19 cellular contexts compared by ENCODE assay signal in genomic region chr11:75969626-75970308, GRCh38.
DNase-seq lines count a peak whose midpoint lies in the region; ATAC-seq and TF ChIP-seq lines count a peak whose summit lies in the region.
"Had no signal": no experiment of that assay in that cellular context is flagged by ENCODE, and none has a peak within 500 bp of the region (broad histone marks: within the 10 kb centered on the region; RNA-seq: fewer than 3 reads in every experiment).

No MANE protein-coding gene starts in this region.

- TF ChIP-seq EP300 in SK-N-SH (IDR thresholded peaks at IDR 0.05; ENCODE audit: borderline replicate concordance in 1 of 2, low read depth in 1 of 2, low read length in 1 of 2) = 0 out of 4 replicates have a peak, but pooled peaks of 1 of the 2 experiments have one; percentile 40

- peaks cover 23% of the 10 kb centered on the region for H3F3A ChIP-seq in SK-N-SH (replicated peaks; ENCODE audit: insufficient read depth)

- no TSS peak for BruUV-seq in A673 (replicated peaks; lab: Mats Ljungman, UMichigan)

- H3K27me3 Mint-ChIP-seq in endothelial cell (ENCODE audit: unreplicated experiment) = peaks cover 1% of the 10 kb centered on the region
- H3K27me3 Mint-ChIP-seq: IgD-negative memory B cell had no signal

- H3K9me3 Mint-ChIP-seq in endothelial cell (ENCODE audit: unreplicated experiment) = no peaks in the 10 kb centered on the region

- H3K36me3 ChIP-seq in SK-N-SH (replicated peaks in 1 of 2; ENCODE audit: control insufficient read depth in 1 of 2, insufficient read depth in 2 of 2, low read length in 1 of 2) = no peaks in the 10 kb centered on the region
- no peaks in the 10 kb centered on the region for H3K36me3 ChIP-seq in A673 (ENCODE audit: insufficient read depth, low read length, poor library complexity, severe bottlenecking)
- H3K36me3 ChIP-seq: left lung had no signal

- H3K27ac Mint-ChIP-seq in endothelial cell (ENCODE audit: unreplicated experiment) = no peak overlapping the region
- H3K27ac Mint-ChIP-seq: activated T-helper 1 cell treated with anti-CD3 and anti-CD28 coated beads, Interleukin-12 subunit alpha, Interleukin-12 subunit beta, Interleukin-2, Interleukin-4 antibody, amounts not matched to agents 30 ng/mL and 10 ng/mL and 1 ng/mL, durations not matched to agents 14 hours and 24 hours and 36 hours had no signal

- no peak overlapping the region; the same call in 1 of the 2 replicates for H3K9ac ChIP-seq in SK-N-SH

- intact Hi-C loops in A673 (cut with micrococcal nuclease; ENCODE audit: unreplicated experiment) = no loop called here

- TF ChIP-seq CTCF in SK-N-SH (IDR thresholded peaks at IDR 0.05) = no peak
- no peak for TF ChIP-seq CTCF in fibroblast of pulmonary artery (IDR thresholded peaks at IDR 0.05; ENCODE audit: low read length, missing control alignments)
- TF ChIP-seq CTCF in endothelial cell (IDR thresholded peaks at IDR 0.05; ENCODE audit: unreplicated experiment) = no peak
- TF ChIP-seq CTCF in A673 (conservative IDR thresholded peaks at IDR 0.05; ENCODE audit: low read depth, low read length) = no peak

- no peak overlapping the region for H3K4me3 ChIP-seq in SK-N-SH (ENCODE audit: low read depth in 2 of 2, low read length in 1 of 2)
- no peak overlapping the region for H3K4me3 ChIP-seq in fibroblast of pulmonary artery (replicated peaks; ENCODE audit: low read depth, low read length)
- H3K4me3 ChIP-seq in A673 (ENCODE audit: low read depth, low read length, poor library complexity, severe bottlenecking) = no peak overlapping the region
- H3K4me3 ChIP-seq: coronary artery, left lung, psoas muscle had no signal

- H3K4me1 ChIP-seq in SK-N-SH (ENCODE audit: control insufficient read depth in 1 of 2, insufficient read depth in 2 of 2, low read depth in 1 of 2, low read length in 1 of 2) (peaks cover 0 to 27% of the 10 kb centered on the region in 2 experiments; a peak in 2 of 4 replicates), A673 (ENCODE audit: insufficient read depth, low read length, poor library complexity, severe bottlenecking) (peaks cover 6% of the 10 kb centered on the region)

- H3K27me3 ChIP-seq in SK-N-SH (ENCODE audit: insufficient read depth) = no peaks in the 10 kb centered on the region
- no peaks in the 10 kb centered on the region for H3K27me3 ChIP-seq in A673 (replicated peaks; ENCODE audit: insufficient read depth, low read depth, low read length, poor library complexity)
- H3K27me3 ChIP-seq: left lung had no signal

- CTCF ChIA-PET in SK-N-SH (lab: Yijun Ruan, JAX) = no interaction called here
- CTCF ChIA-PET in A673 (lab: Charles Lee) = interaction anchor here (0.6 kb wide), 1 partner anchor 544 kb away, joined by 6 read pairs; no protein-coding TSS in a partner anchor

- DNase-seq in SK-N-SH = no peak
- DNase-seq in RPMI7951 (ENCODE audit: low read depth) = peak; percentile 88
- peak; percentile 40 for DNase-seq in fibroblast of pulmonary artery (ENCODE audit: low read depth)
- DNase-seq in superior temporal gyrus (ENCODE audit: extremely low spot score) = peak; percentile 67
- DNase-seq in SKM-1 treated with dmso at 0.1 percent for 144 hours (lab: John Stamatoyannopoulos, UW; ENCODE audit: unreplicated experiment) = no peak
- no peak for DNase-seq in endothelial cell (ENCODE audit: low spot score)
- no peak for DNase-seq in A673 (ENCODE audit: low spot score)
- DNase-seq: activated CD4-positive, alpha-beta T cell treated with anti-CD3 and anti-CD28 coated beads, Interleukin-2, amount 50 U/mL, for 48 hours; amniotic stem cell; hypothalamus; NCI-H1105; psoas muscle; substantia nigra had no signal

- no peak for TF ChIP-seq RAD21 in SK-N-SH (IDR thresholded peaks at IDR 0.05; ENCODE audit: low read length)

- 48% methylated on average over 5 of the region's 5 CpGs for WGBS in SK-N-SH (ENCODE audit: low lambda C conversion rate)

- no peak for ATAC-seq in SK-N-SH treated with all-trans-retinoic acid at 6 μM for 48 hours
- ATAC-seq: left lung, psoas muscle had no signal

- no peaks in the 10 kb centered on the region for H3K4me1 Mint-ChIP-seq in endothelial cell (ENCODE audit: unreplicated experiment)

- H3K4me3 Mint-ChIP-seq in endothelial cell (ENCODE audit: unreplicated experiment) = no peak overlapping the region
- H3K4me3 Mint-ChIP-seq: activated T-helper 1 cell treated with anti-CD3 and anti-CD28 coated beads, Interleukin-12 subunit alpha, Interleukin-12 subunit beta, Interleukin-2, Interleukin-4 antibody, amounts not matched to agents 30 ng/mL and 10 ng/mL and 1 ng/mL, durations not matched to agents 14 hours and 24 hours and 36 hours had no signal

- POLR2A ChIA-PET in SK-N-SH (lab: Yijun Ruan, JAX) (no interaction called here), A673 (lab: Charles Lee; ENCODE audit: low non-redundant PET) (no interaction called here)

- H3K4me2 ChIP-seq in SK-N-SH = no peak overlapping the region

- H3K36me3 Mint-ChIP-seq in endothelial cell (ENCODE audit: low read depth, unreplicated experiment) = peaks cover 4% of the 10 kb centered on the region

- H2AFZ ChIP-seq in SK-N-SH (ENCODE audit: low read depth) = no peak overlapping the region

- no peaks in the 10 kb centered on the region for H3K9me2 ChIP-seq in SK-N-SH

- H3K27ac ChIP-seq in SK-N-SH (ENCODE audit: low read depth in 2 of 2, low read length in 1 of 2) (peak overlapping the region in 1 of 2 experiments; percentile 86; a peak in 2 of 4 replicates), A673 (ENCODE audit: low read depth, low read length, poor library complexity, severe bottlenecking) (no peak overlapping the region)
- H3K27ac ChIP-seq: 22Rv1, coronary artery, left lung, psoas muscle had no signal

- H3K9me3 ChIP-seq in SK-N-SH = no peaks in the 10 kb centered on the region
- no peaks in the 10 kb centered on the region for H3K9me3 ChIP-seq in A673 (ENCODE audit: low read depth, low read length, poor library complexity, severe bottlenecking)

- H4K20me1 ChIP-seq in SK-N-SH (ENCODE audit: insufficient read depth) = no peaks in the 10 kb centered on the region

- 0 out of 2 replicates have a peak, but pooled peaks cover 1% of the 10 kb centered on the region for H3K79me2 ChIP-seq in SK-N-SH (ENCODE audit: insufficient read depth)

TF ChIP-seq in SK-N-SH, 30 proteins besides CTCF, POLR2A, EP300 and RAD21 (continues in another document):
- TF ChIP-seq MAX (IDR thresholded peaks at IDR 0.05; ENCODE audit: low read depth) (0 out of 2 replicates have a peak, but pooled peaks have one; percentile 51), GATA2 (CRISPR knock-in tag; IDR thresholded peaks at IDR 0.05) (no peak), FOSL2 (IDR thresholded peaks at IDR 0.05; ENCODE audit: borderline replicate concordance, low read depth) (peak; percentile 52; the same call in 1 of the 2 replicates), SIN3A (IDR thresholded peaks at IDR 0.05; ENCODE audit: borderline replicate concordance, low read depth, low read length) (no peak), MXI1 (IDR thresholded peaks at IDR 0.05; ENCODE audit: low read depth, low read length) (no peak), JUND (IDR thresholded peaks at IDR 0.05) (peak; percentile 35; the same call in 1 of the 2 replicates), RFX5 (IDR thresholded peaks at IDR 0.05; ENCODE audit: low read length) (no peak), NRF1 (IDR thresholded peaks at IDR 0.05; ENCODE audit: low read depth, low read length) (no peak), NFIC (IDR thresholded peaks at IDR 0.05; ENCODE audit: borderline replicate concordance) (peak; percentile 67; the same call in 1 of the 2 replicates), PBX3 (IDR thresholded peaks at IDR 0.05) (peak; percentile 61)

TF ChIP-seq in SK-N-SH treated with all-trans-retinoic acid at 6 μM for 48 hours, 23 proteins besides CTCF, POLR2A, EP300 and RAD21:
- TF ChIP-seq ARNTL (CRISPR knock-in tag; IDR thresholded peaks at IDR 0.05; ENCODE audit: borderline replicate concordance, low read depth) (no peak), ISL1 (CRISPR knock-in tag; IDR thresholded peaks at IDR 0.05) (no peak), TSHZ2 (CRISPR knock-in tag; IDR thresholded peaks at IDR 0.05) (no peak), ZNF8 (CRISPR knock-in tag; IDR thresholded peaks at IDR 0.05) (no peak), SNAI2 (CRISPR knock-in tag; IDR thresholded peaks at IDR 0.05) (no peak), BACH2 (CRISPR knock-in tag; IDR thresholded peaks at IDR 0.05; ENCODE audit: borderline replicate concordance) (no peak), CSDC2 (CRISPR knock-in tag; IDR thresholded peaks at IDR 0.05) (no peak)
TF ChIP-seq in SK-N-SH treated with all-trans-retinoic acid at 6 μM for 48 hours: peak in this region for 0.

Comparison
In these comparisons a context has a peak if more than half of its experiments do, and no peak if none do; other contexts are left out.
1. DNase-seq: peak in RPMI7951 (single experiment), fibroblast of pulmonary artery (single experiment) and superior temporal gyrus (single experiment); none in SK-N-SH (single experiment), SKM-1 treated with dmso at 0.1 percent for 144 hours (single experiment), endothelial cell (single experiment) and A673 (single experiment).